Comparison of ENCODE assay signal across 15 cellular contexts in the genomic region with DNA sequence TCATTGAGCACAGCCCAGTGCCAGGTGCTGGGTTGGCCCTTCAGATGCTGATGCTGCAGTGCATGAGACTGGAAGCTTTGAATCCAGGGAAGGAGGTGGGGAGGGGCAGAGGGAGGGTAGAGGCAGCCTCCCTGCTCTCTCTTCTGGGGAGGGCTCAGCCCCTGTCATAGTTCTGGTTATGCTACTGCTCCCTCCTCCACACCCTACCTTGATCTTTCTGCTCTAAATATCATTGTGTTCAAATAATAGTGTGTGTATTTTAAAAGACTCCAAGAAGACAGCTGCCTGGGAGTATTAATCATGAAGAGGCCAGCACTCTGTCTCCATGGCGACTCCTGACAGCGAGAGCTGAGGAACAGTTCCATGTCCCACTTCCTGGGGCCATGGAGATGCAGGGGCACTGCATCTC. TPM values are rescaled to one million over a fixed set of nuclear protein-coding genes. Genes with fewer than 3 reads are reported as not detected.
DNase-seq lines count a peak whose midpoint lies in the region; ATAC-seq and TF ChIP-seq lines count a peak whose summit lies in the region.
"Had no signal": no experiment of that assay in that cellular context is flagged by ENCODE, and none has a peak within 500 bp of the region (broad histone marks: within the 10 kb centered on the region; RNA-seq: fewer than 3 reads in every experiment).

No MANE protein-coding gene starts in this region.

- peaks cover 80% of the 10 kb centered on the region for H3K27me3 Mint-ChIP-seq in osteocyte (ENCODE audit: unreplicated experiment)

- no peaks in the 10 kb centered on the region for H3K36me3 Mint-ChIP-seq in osteocyte (ENCODE audit: unreplicated experiment)
- H3K36me3 Mint-ChIP-seq: activated naive CD8-positive, alpha-beta T cell treated with anti-CD3 and anti-CD28 coated beads for 36 hours; natural killer cell treated with Interleukin-12 subunit alpha and Interleukin-12 subunit beta and Interleukin-15 and Interleukin-18, amount 100 ng/mL, for 72 hours had no signal

- ATAC-seq in DND-41 (ENCODE audit: insufficient read depth, low read depth) = peak; percentile 50; the same call in 2 of the 3 replicates
- no peak for ATAC-seq in esophagus mucosa
- ATAC-seq: natural killer cell treated with Interleukin-12 subunit alpha and Interleukin-12 subunit beta and Interleukin-15 and Interleukin-18, amount 100 ng/mL, for 72 hours had no signal

- DNase-seq in A172 (ENCODE audit: low spot score) (peak; percentile 39), DND-41 (no peak), NCI-H2227 (lab: John Stamatoyannopoulos, UW; ENCODE audit: unreplicated experiment) (peak; percentile 88), brain microvascular endothelial cell (peak; percentile 36), Kasumi-1 (lab: John Stamatoyannopoulos, UW) (no peak), osteocyte (ENCODE audit: extremely low spot score, unreplicated experiment) (no peak)
- DNase-seq in activated T-cell treated with anti-CD3 and anti-CD28 coated beads, Interleukin-2, amount 50 U/mL, for 1 hour = no peak
- DNase-seq: activated CD4-positive, alpha-beta T cell treated with anti-CD3 and anti-CD28 coated beads, Interleukin-2, amount 50 U/mL, for 1 hour; activated naive CD8-positive, alpha-beta T cell treated with anti-CD3 and anti-CD28 coated beads for 36 hours; Calu3 had no signal

- H4K20me1 ChIP-seq in DND-41 (ENCODE audit: insufficient read depth, low read length) = no peaks in the 10 kb centered on the region

- no peak overlapping the region for H3K27ac ChIP-seq in DND-41 (ENCODE audit: low read length)
- no peak overlapping the region for H3K27ac ChIP-seq in brain microvascular endothelial cell

- H3K4me1 ChIP-seq in DND-41 (ENCODE audit: insufficient read depth, low read length) = no peaks in the 10 kb centered on the region

- no peaks in the 10 kb centered on the region for H3K9me3 ChIP-seq in DND-41 (ENCODE audit: insufficient read depth, low read length, severe bottlenecking)

- no peaks in the 10 kb centered on the region for H3K36me3 ChIP-seq in DND-41 (ENCODE audit: insufficient read depth, low read length)
- no peaks in the 10 kb centered on the region for H3K36me3 ChIP-seq in brain microvascular endothelial cell (replicated peaks)

- no peak overlapping the region for H3K9ac ChIP-seq in DND-41 (ENCODE audit: low read depth, low read length)

- in situ Hi-C loops in brain microvascular endothelial cell (cut with HindIII; ENCODE audit: low pct_ligation_motif_present, low sequenced_read_pairs) = no loop called here

- no peak overlapping the region for H3K27ac Mint-ChIP-seq in osteocyte (ENCODE audit: unreplicated experiment)
- H3K27ac Mint-ChIP-seq: activated naive CD8-positive, alpha-beta T cell treated with anti-CD3 and anti-CD28 coated beads for 36 hours; natural killer cell treated with Interleukin-12 subunit alpha and Interleukin-12 subunit beta and Interleukin-15 and Interleukin-18, amount 100 ng/mL, for 72 hours had no signal

- H3K4me1 Mint-ChIP-seq in osteocyte (ENCODE audit: unreplicated experiment) = peaks cover 2% of the 10 kb centered on the region
- H3K4me1 Mint-ChIP-seq: central memory CD8-positive, alpha-beta T cell had no signal

- TF ChIP-seq CTCF in DND-41 (IDR thresholded peaks at IDR 0.05; ENCODE audit: borderline replicate concordance, extremely low read depth, low read length, poor library complexity, severe bottlenecking) = no peak
- no peak for TF ChIP-seq CTCF in brain microvascular endothelial cell (IDR thresholded peaks at IDR 0.05; ENCODE audit: low read depth, low read length, missing control alignments)
- no peak for TF ChIP-seq CTCF in osteocyte (IDR thresholded peaks at IDR 0.05)

- H3K27me3 ChIP-seq in DND-41 (ENCODE audit: insufficient read depth, low read length, poor library complexity) (peaks cover 13% of the 10 kb centered on the region), brain microvascular endothelial cell (replicated peaks) (peaks cover 37% of the 10 kb centered on the region)

- H2AFZ ChIP-seq in DND-41 (ENCODE audit: low read depth, low read length) = no peak overlapping the region

- H3K4me3 Mint-ChIP-seq in osteocyte (ENCODE audit: unreplicated experiment) = no peak overlapping the region
- H3K4me3 Mint-ChIP-seq: activated naive CD8-positive, alpha-beta T cell treated with anti-CD3 and anti-CD28 coated beads for 36 hours; central memory CD8-positive, alpha-beta T cell; natural killer cell treated with Interleukin-12 subunit alpha and Interleukin-12 subunit beta and Interleukin-15 and Interleukin-18, amount 100 ng/mL, for 72 hours had no signal

- no peak overlapping the region for H3K4me3 ChIP-seq in DND-41 (ENCODE audit: low read depth in 1 of 2, low read length in 2 of 2)
- H3K4me3 ChIP-seq in brain microvascular endothelial cell (ENCODE audit: low read depth, low read length) = no peak overlapping the region
- H3K4me3 ChIP-seq: lung had no signal

- no peaks in the 10 kb centered on the region for H3K79me2 ChIP-seq in DND-41 (ENCODE audit: insufficient read depth, low read length)

- no peaks in the 10 kb centered on the region for H3K9me3 Mint-ChIP-seq in osteocyte (ENCODE audit: unreplicated experiment)
- H3K9me3 Mint-ChIP-seq: activated naive CD8-positive, alpha-beta T cell treated with anti-CD3 and anti-CD28 coated beads for 36 hours; central memory CD8-positive, alpha-beta T cell; natural killer cell treated with Interleukin-12 subunit alpha and Interleukin-12 subunit beta and Interleukin-15 and Interleukin-18, amount 100 ng/mL, for 72 hours had no signal

- H3K4me2 ChIP-seq in DND-41 (ENCODE audit: insufficient read depth, low read length) = no peak overlapping the region

RNA-seq across cellular contexts. Expression of a gene that starts 3.8 kb away (rescaled TPM):
- not detected in 2 replicates for total RNA-seq in A172 (2014; rRNA removed; shearing (Covaris generic))
- total RNA-seq in osteocyte = not detected in 2 replicates
- not detected for total RNA-seq in esophagus mucosa
- total RNA-seq: lung; natural killer cell treated with Interleukin-12 subunit alpha and Interleukin-12 subunit beta and Interleukin-15 and Interleukin-18, amount 100 ng/mL, for 72 hours; SK-MEL-5 had no signal

RNA-seq across cellular contexts. Expression of a gene that starts 12.9 kb away (rescaled TPM):
- 2.4 and 2.9 TPM in 2 replicates for total RNA-seq in A172 (2014; rRNA removed; shearing (Covaris generic))
- total RNA-seq in osteocyte = 1.6 and 2.0 TPM in 2 replicates
- 0.92 TPM for total RNA-seq in esophagus mucosa

Comparison
In these comparisons a context has a peak if more than half of its experiments do, and no peak if none do; other contexts are left out.
1. DNase-seq: peak in A172 (single experiment), NCI-H2227 (single experiment) and brain microvascular endothelial cell (single experiment); none in DND-41 (single experiment), Kasumi-1 (0 of 2), activated T-cell treated with anti-CD3 and anti-CD28 coated beads, Interleukin-2, amount 50 U/mL, for 1 hour (single experiment) and osteocyte (single experiment).